In genomic region chr19:2867025-2867991, GRCh38 we compare ENCODE assay signal across 1 cellular context.
A peak's percentile ranks its signal among the peaks of the same experiment; 100 is the strongest.
TF ChIP-seq lines count a peak whose summit lies in the region.

Gene ZNF556, plus strand, starts transcription at chr19:2867335. Its CDS starts 87 bp downstream, at chr19:2867422.

TF ChIP-seq in HepG2, 621 proteins besides CTCF, POLR2A, EP300 and RAD21 (continued from another document and continues in another):
- TF ChIP-seq FOXC1 (CRISPR knock-in tag; IDR thresholded peaks at IDR 0.05; ENCODE audit: borderline replicate concordance) (peak; percentile 95; the same call in 1 of the 2 replicates), XRCC5 (optimal IDR thresholded peaks at IDR 0.05; ENCODE audit: low read length) (no peak), PATZ1 (CRISPR knock-in tag; IDR thresholded peaks at IDR 0.05) (no peak; the same call in 1 of the 2 replicates), ZNF564 (CRISPR knock-in tag; IDR thresholded peaks at IDR 0.05) (0 out of 2 replicates have a peak, but pooled peaks have one; percentile 46), PRDM10 (CRISPR knock-in tag; IDR thresholded peaks at IDR 0.05; ENCODE audit: low read depth) (no peak), TRIM24 (CRISPR knock-in tag; IDR thresholded peaks at IDR 0.05) (no peak), ARID2 (CRISPR knock-in tag; IDR thresholded peaks at IDR 0.05; ENCODE audit: borderline replicate concordance) (no peak), BATF2 (CRISPR knock-in tag; IDR thresholded peaks at IDR 0.05) (no peak), ZNF770 (CRISPR knock-in tag; IDR thresholded peaks at IDR 0.05) (peak; percentile 46; the same call in 1 of the 2 replicates), ZNF414 (CRISPR knock-in tag; IDR thresholded peaks at IDR 0.05) (peak; percentile 50; the same call in 1 of the 2 replicates), PTBP1 (IDR thresholded peaks at IDR 0.05; ENCODE audit: low read depth, low read length, poor library complexity, severe bottlenecking) (peak; percentile 64), KDM6A (CRISPR knock-in tag; IDR thresholded peaks at IDR 0.05; ENCODE audit: low read depth) (no peak), SRF (IDR thresholded peaks at IDR 0.05; ENCODE audit: low read depth, low read length) (peak; percentile 85), SNAPC2 (CRISPR knock-in tag; IDR thresholded peaks at IDR 0.05) (no peak), HCFC1 (IDR thresholded peaks at IDR 0.05; ENCODE audit: low read depth, low read length) (no peak), ZNF670 (CRISPR knock-in tag; IDR thresholded peaks at IDR 0.05; ENCODE audit: borderline replicate concordance) (no peak), GTF3A (CRISPR knock-in tag; conservative IDR thresholded peaks at IDR 0.05) (0 out of 2 replicates have a peak, but pooled peaks have one; percentile 64), ZNF17 (CRISPR knock-in tag; IDR thresholded peaks at IDR 0.05) (no peak), THAP7 (CRISPR knock-in tag; IDR thresholded peaks at IDR 0.05) (no peak), BORCS8-MEF2B (CRISPR knock-in tag; IDR thresholded peaks at IDR 0.05) (peak; percentile 36; the same call in 1 of the 2 replicates), ZNF430 (CRISPR knock-in tag; IDR thresholded peaks at IDR 0.05) (peak; percentile 81; the same call in 1 of the 2 replicates), ZNF549 (CRISPR knock-in tag; IDR thresholded peaks at IDR 0.05) (no peak), DZIP1 (CRISPR knock-in tag; IDR thresholded peaks at IDR 0.05) (peak; percentile 87; the same call in 1 of the 2 replicates), ELF1 (CRISPR knock-in tag; IDR thresholded peaks at IDR 0.05) (no peak; the same call in 1 of the 2 replicates), CSRNP2 (CRISPR knock-in tag; conservative IDR thresholded peaks at IDR 0.05; ENCODE audit: low read depth) (no peak), TEAD2 (CRISPR knock-in tag; IDR thresholded peaks at IDR 0.05) (no peak), SAP130 (CRISPR knock-in tag; IDR thresholded peaks at IDR 0.05; ENCODE audit: low read depth) (peak; percentile 96), E2F1 (CRISPR knock-in tag; IDR thresholded peaks at IDR 0.05) (no peak), THAP11 (CRISPR knock-in tag; IDR thresholded peaks at IDR 0.05) (peak; percentile 79), MZF1 (CRISPR knock-in tag; IDR thresholded peaks at IDR 0.05; ENCODE audit: borderline replicate concordance) (no peak), NR2F1 (CRISPR knock-in tag; IDR thresholded peaks at IDR 0.05) (0 out of 4 replicates have a peak, but pooled peaks of 1 of the 2 experiments have one; percentile 15), PHF20 (CRISPR knock-in tag; IDR thresholded peaks at IDR 0.05) (peak; percentile 63), NRL (CRISPR knock-in tag; IDR thresholded peaks at IDR 0.05; ENCODE audit: borderline replicate concordance) (peak; percentile 64; the same call in 1 of the 2 replicates), ATF1 (CRISPR knock-in tag; IDR thresholded peaks at IDR 0.05) (no peak), ZBTB44 (CRISPR knock-in tag; IDR thresholded peaks at IDR 0.05) (no peak), HDAC6 (IDR thresholded peaks at IDR 0.05; ENCODE audit: low read depth, low read length) (no peak), ZNF597 (CRISPR knock-in tag; IDR thresholded peaks at IDR 0.05) (no peak), ZNF577 (CRISPR knock-in tag; IDR thresholded peaks at IDR 0.05; ENCODE audit: borderline replicate concordance, low read depth) (no peak), ZNF709 (CRISPR knock-in tag; IDR thresholded peaks at IDR 0.05) (no peak), PITX1 (CRISPR knock-in tag; IDR thresholded peaks at IDR 0.05) (no peak; the same call in 1 of the 2 replicates), ZNF552 (CRISPR knock-in tag; IDR thresholded peaks at IDR 0.05; ENCODE audit: borderline replicate concordance) (no peak), SP5 (CRISPR knock-in tag; IDR thresholded peaks at IDR 0.05; ENCODE audit: borderline replicate concordance, low read depth) (0 out of 2 replicates have a peak, but pooled peaks have one; percentile 32)
